ENCODE assay signal across 14 cellular contexts in the genomic region with DNA sequence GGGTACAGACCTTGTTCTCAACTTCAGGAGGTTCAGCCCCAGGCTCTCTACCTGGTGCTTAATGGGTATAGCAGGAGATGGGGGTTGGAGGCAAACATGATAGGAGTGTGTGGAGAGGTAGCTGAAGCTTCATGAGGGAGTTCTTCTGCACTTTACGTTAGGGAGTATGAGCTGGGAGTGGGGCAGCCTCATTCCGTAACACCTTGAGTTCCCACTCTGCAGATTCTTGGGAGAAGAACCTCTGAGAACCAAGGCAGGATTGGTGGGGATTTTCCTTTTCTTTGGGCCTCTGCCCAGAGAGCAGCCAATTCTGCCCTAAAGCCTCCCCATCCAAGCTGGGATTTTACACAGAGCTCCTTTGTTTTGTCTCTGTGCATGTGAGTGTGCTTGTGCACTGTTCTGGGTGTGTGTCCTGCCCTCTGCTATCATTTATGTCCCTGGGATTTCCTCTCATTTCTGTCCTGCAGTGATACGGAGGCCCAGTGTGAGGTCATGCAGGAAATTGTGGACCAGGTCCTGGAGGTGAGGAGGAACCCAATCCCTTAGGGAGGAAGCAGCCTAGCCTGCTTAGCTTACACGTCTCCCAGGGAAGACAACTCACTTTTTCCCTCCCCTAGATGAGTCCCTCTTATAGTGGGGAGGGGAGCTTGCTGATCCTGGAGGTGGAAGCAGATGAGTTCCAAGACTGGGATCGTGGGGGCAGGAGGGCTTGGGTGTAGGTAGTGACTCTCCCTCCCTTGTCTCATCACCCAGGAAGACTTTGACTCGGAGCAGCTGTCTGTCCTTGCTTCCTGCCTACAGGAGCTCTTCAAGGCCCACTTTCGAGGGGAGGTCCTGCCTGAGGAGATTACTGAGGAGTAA. TPM values are rescaled to one million over a fixed set of nuclear protein-coding genes. Genes with fewer than 3 reads are reported as not detected.
DNase-seq lines count a peak whose midpoint lies in the region; ATAC-seq and TF ChIP-seq lines count a peak whose summit lies in the region.
"Had no signal": no experiment of that assay in that cellular context is flagged by ENCODE, and none has a peak within 500 bp of the region (broad histone marks: within the 10 kb centered on the region; RNA-seq: fewer than 3 reads in every experiment).

No MANE protein-coding gene starts in this region.

- intact Hi-C loops in left lung (cut with DNase I) = no loop called here
- intact Hi-C loops in gastrocnemius medialis (cut with DNase I; ENCODE audit: low total_unique reads) = no loop called here

- peaks cover 44% of the 10 kb centered on the region for H3K36me3 Mint-ChIP-seq in endothelial cell (ENCODE audit: low read depth, unreplicated experiment)

- no peak overlapping the region for H3K4me3 ChIP-seq in left lung
- no peak overlapping the region for H3K4me3 ChIP-seq in gastrocnemius medialis
- H3K4me3 ChIP-seq: GM12878 had no signal

- no peak for TF ChIP-seq CTCF in endothelial cell (IDR thresholded peaks at IDR 0.05; ENCODE audit: unreplicated experiment)
- no peak for TF ChIP-seq CTCF in left lung (IDR thresholded peaks at IDR 0.05)
- TF ChIP-seq CTCF in gastrocnemius medialis (IDR thresholded peaks at IDR 0.05 in 4 of 5, conservative IDR thresholded peaks at IDR 0.05 in 1 of 5) = no peak

- H3K9me3 Mint-ChIP-seq in endothelial cell (ENCODE audit: unreplicated experiment) = no peaks in the 10 kb centered on the region
- H3K9me3 Mint-ChIP-seq: mesothelial cell of epicardium had no signal

- H3K27me3 ChIP-seq in left lung (no peaks in the 10 kb centered on the region), gastrocnemius medialis (no peaks in the 10 kb centered on the region)

- H3K27ac Mint-ChIP-seq in endothelial cell (ENCODE audit: unreplicated experiment) = peak overlapping the region; percentile 93
- H3K27ac Mint-ChIP-seq: mesothelial cell of epicardium had no signal

- peaks cover 0 to 100% of the 10 kb centered on the region in 2 donors for H3K36me3 ChIP-seq in left lung
- H3K36me3 ChIP-seq in gastrocnemius medialis = peaks cover 0 to 72% of the 10 kb centered on the region in 2 donors

- in situ Hi-C loops in gastrocnemius medialis (cut with MboI; ENCODE audit: low sequenced_read_pairs in 4 of 4) = no loop called here

- H3K27me3 Mint-ChIP-seq in endothelial cell (ENCODE audit: unreplicated experiment) = peaks cover 2% of the 10 kb centered on the region

- H3K27ac ChIP-seq in left lung (peak overlapping the region; percentile 29 to 51), gastrocnemius medialis (peak overlapping the region; percentile 47 to 61 (median 58))

- H3K4me1 Mint-ChIP-seq in endothelial cell (ENCODE audit: unreplicated experiment) = peaks cover 38% of the 10 kb centered on the region
- H3K4me1 Mint-ChIP-seq: mesothelial cell of epicardium had no signal

- H3K4me3 Mint-ChIP-seq in endothelial cell (ENCODE audit: unreplicated experiment) = peak overlapping the region; percentile 56
- H3K4me3 Mint-ChIP-seq: mesothelial cell of epicardium had no signal

- DNase-seq in HT1080 (ENCODE audit: low read depth) (peak; percentile 51), endothelial cell (ENCODE audit: low spot score) (no peak), left lung (no peak), gastrocnemius medialis (no peak), SW480 (ENCODE audit: low spot score) (no peak), erythroblast (lab: John Stamatoyannopoulos, UW) (no peak)
- DNase-seq: activated CD4-positive, alpha-beta T cell treated with anti-CD3 and anti-CD28 coated beads, Interleukin-2, amount 50 U/mL, for 1 hour; NCI-H524 treated with DMSO at 0.1 percent for 48 hours; RPMI8226; stimulated activated CD4-positive, alpha-beta T cell treated with anti-CD3 and anti-CD28 coated beads, Interleukin-2, amount 100 ng/mL, for 24 hours had no signal

- peaks cover 0 to 15% of the 10 kb centered on the region in 2 donors for H3K4me1 ChIP-seq in left lung
- peaks cover 0 to 8% of the 10 kb centered on the region in 2 donors for H3K4me1 ChIP-seq in gastrocnemius medialis

- no peak for TF ChIP-seq POLR2A in gastrocnemius medialis (IDR thresholded peaks at IDR 0.05)
- no peak for TF ChIP-seq POLR2A in erythroblast (IDR thresholded peaks at IDR 0.05; ENCODE audit: low read length)

- ATAC-seq in left lung (no peak), gastrocnemius medialis (peak in 1 of 2 donors; percentile 42), GM18873 (IDR thresholded peaks at IDR 0.05; ENCODE audit: low FRiP score, unreplicated experiment) (no peak), GM19467 (IDR thresholded peaks at IDR 0.05; ENCODE audit: unreplicated experiment) (no peak)
- ATAC-seq: GM12878 had no signal

- no peaks in the 10 kb centered on the region for H3K9me3 ChIP-seq in left lung
- H3K9me3 ChIP-seq in gastrocnemius medialis = no peaks in the 10 kb centered on the region

RNA-seq across cellular contexts. Expression of gene SLC27A3, which starts 11.6 kb away (rescaled TPM):
- 0.74 and 4.5 TPM in 2 replicates for total RNA-seq in HT1080 (2014; rRNA removed; shearing (Covaris generic))
- polyA plus RNA-seq in HT1080 (2015; cell fraction: cytosol; rRNA removed) = 0.38 and 0.40 TPM in 2 replicates
- 9.4 and 10.1 TPM in 2 replicates for polyA plus RNA-seq in HT1080 (2015; cell fraction: nucleus; rRNA removed)
- 72.7 TPM for total RNA-seq in endothelial cell (ENCODE audit: unreplicated experiment)
- 10 to 100 TPM; 56.5 to 68.6 TPM for total RNA-seq in left lung
- total RNA-seq in gastrocnemius medialis = 1 to 10 TPM; 2.3 to 7.9 (median 3.7) TPM

RNA-seq across cellular contexts. Expression of gene INTS3, which starts 35.7 kb away (rescaled TPM):
- 22.1 and 22.2 TPM in 2 replicates for total RNA-seq in HT1080 (2014; rRNA removed; shearing (Covaris generic))
- 14.8 and 19.4 TPM in 2 replicates for polyA plus RNA-seq in HT1080 (2015; cell fraction: cytosol; rRNA removed)
- polyA plus RNA-seq in HT1080 (2015; cell fraction: nucleus; rRNA removed) = 107 and 120 TPM in 2 replicates
- total RNA-seq in endothelial cell (ENCODE audit: unreplicated experiment) (69.4 TPM), left lung (10 to 100 TPM; 50.5 to 57.5 TPM), gastrocnemius medialis (10 to 100 TPM; 16.1 to 28.0 (median 19.9) TPM)
